ENCODE assay signal across 25 cellular contexts in genomic region chr17:32881054-32881453, GRCh38. TPM values are rescaled to one million over a fixed set of nuclear protein-coding genes. Genes with fewer than 3 reads are reported as not detected.
DNase-seq lines count a peak whose midpoint lies in the region; ATAC-seq and TF ChIP-seq lines count a peak whose summit lies in the region.
"Had no signal": no experiment of that assay in that cellular context is flagged by ENCODE, and none has a peak within 500 bp of the region (broad histone marks: within the 10 kb centered on the region; RNA-seq: fewer than 3 reads in every experiment).

No MANE protein-coding gene starts in this region.

- H3K27me3 Mint-ChIP-seq in CD4-positive, alpha-beta T cell, result peaks cover 21% of the 10 kb centered on the region
- H3K27me3 Mint-ChIP-seq in progenitor cell of endocrine pancreas, result peaks cover 3% of the 10 kb centered on the region

- no peak overlapping the region for H3K4me2 ChIP-seq in GM23248 (ENCODE audit: unreplicated experiment)
- no peak overlapping the region for H3K4me2 ChIP-seq in PC-3 (ENCODE audit: low read length)
- H3K4me2 ChIP-seq: KMS-11 had no signal

- intact Hi-C loops in CD4-positive, alpha-beta T cell (cut with DNase I, micrococcal nuclease), result no loop called here
- intact Hi-C loops in PC-3 (cut with micrococcal nuclease), result no loop called here

- no peak overlapping the region for H3K27ac Mint-ChIP-seq in CD4-positive, alpha-beta T cell
- H3K27ac Mint-ChIP-seq in progenitor cell of endocrine pancreas, result no peak overlapping the region
- H3K27ac Mint-ChIP-seq: activated CD4-positive, alpha-beta T cell treated with anti-CD3 and anti-CD28 coated beads for 36 hours; CD14-positive monocyte had no signal

- peaks cover 2% of the 10 kb centered on the region for H3K36me3 Mint-ChIP-seq in CD4-positive, alpha-beta T cell (ENCODE audit: low read depth)
- no peaks in the 10 kb centered on the region for H3K36me3 Mint-ChIP-seq in progenitor cell of endocrine pancreas (ENCODE audit: insufficient read depth)

- H3K79me2 ChIP-seq in GM23248 (ENCODE audit: insufficient read depth), result peaks cover 5% of the 10 kb centered on the region; the same call in 1 of the 2 replicates
- peaks cover under 1% of the 10 kb centered on the region; the same call in 1 of the 2 replicates for H3K79me2 ChIP-seq in PC-3 (ENCODE audit: low read length)

- ATAC-seq in CD4-positive, alpha-beta T cell (ENCODE audit: poor library complexity), result no peak
- ATAC-seq in esophagus mucosa (no peak), PC-3 (no peak)
- ATAC-seq: activated CD4-positive, alpha-beta T cell treated with anti-CD3 and anti-CD28 coated beads for 36 hours; activated T-cell treated with anti-CD3 and anti-CD28 coated beads, Interleukin-2, amount 50 U/mL, for 4 hours; stimulated activated naive CD8-positive, alpha-beta T cell treated with anti-CD3 and anti-CD28 coated beads, Interleukin-15, Interleukin-2, amounts not matched to agents 100 U/mL and 50 U/mL, for 24 hours had no signal

- H3K9ac ChIP-seq in GM23248, result no peak overlapping the region
- no peak overlapping the region for H3K9ac ChIP-seq in PC-3 (ENCODE audit: low read length)
- H3K9ac ChIP-seq: KMS-11 had no signal

- H3K9me2 ChIP-seq in GM23248 (ENCODE audit: insufficient read depth) (no peaks in the 10 kb centered on the region), PC-3 (replicated peaks; ENCODE audit: low read length) (no peaks in the 10 kb centered on the region)

- 45 to 50% methylated on average over 2 of the region's 2 CpGs for WGBS in GM23248 (ENCODE audit: low coverage in 1 of 2, low lambda C conversion rate in 2 of 2, missing lambda C conversion rate in 2 of 2), 2 experiments

- peaks cover 4% of the 10 kb centered on the region for H3K27me3 ChIP-seq in CD4-positive, alpha-beta T cell (ENCODE audit: control insufficient read depth, insufficient read depth, low read length)
- H3K27me3 ChIP-seq in GM23248 (replicated peaks; ENCODE audit: insufficient read depth) (no peaks in the 10 kb centered on the region), PC-3 (ENCODE audit: low read length) (no peaks in the 10 kb centered on the region)
- H3K27me3 ChIP-seq: adrenal gland, brain microvascular endothelial cell, ovary, right atrium auricular region had no signal

- in situ Hi-C loops in GM23248 (cut with MboI), result no loop called here

- H3K27ac ChIP-seq in CD4-positive, alpha-beta T cell (ENCODE audit: low read depth, low read length), result no peak overlapping the region
- peak overlapping the region; percentile 38 for H3K27ac ChIP-seq in GM23248
- no peak overlapping the region for H3K27ac ChIP-seq in PC-3 (ENCODE audit: low read length)
- H3K27ac ChIP-seq: adrenal gland, brain microvascular endothelial cell, KMS-11, ovary, right atrium auricular region, thoracic aorta had no signal

- CTCF ChIA-PET in CD4-positive, alpha-beta T cell (lab: Charles Lee), result no interaction called here
- CTCF ChIA-PET in PC-3 (lab: Charles Lee), result interaction anchor here (0.6 kb wide), 1 partner anchor 118 kb away, joined by 9 read pairs; no protein-coding TSS in a partner anchor

- no peaks in the 10 kb centered on the region for H3K9me3 Mint-ChIP-seq in CD4-positive, alpha-beta T cell
- no peaks in the 10 kb centered on the region for H3K9me3 Mint-ChIP-seq in progenitor cell of endocrine pancreas (ENCODE audit: low read depth)
- H3K9me3 Mint-ChIP-seq: activated T-cell treated with anti-CD3 and anti-CD28 coated beads, Interleukin-2, amount 50 U/mL, for 4 hours had no signal

- no TSS peak for BruUV-seq in PC-3 (replicated peaks; lab: Mats Ljungman, UMichigan)

- peak overlapping the region; percentile 3 for H3K4me3 Mint-ChIP-seq in CD4-positive, alpha-beta T cell
- no peak overlapping the region for H3K4me3 Mint-ChIP-seq in progenitor cell of endocrine pancreas (ENCODE audit: low read depth)
- H3K4me3 Mint-ChIP-seq: activated CD4-positive, alpha-beta T cell treated with anti-CD3 and anti-CD28 coated beads for 36 hours; activated T-cell treated with anti-CD3 and anti-CD28 coated beads, Interleukin-2, amount 50 U/mL, for 4 hours had no signal

- H3K4me3 ChIP-seq in GM23248, result no peak overlapping the region
- no peak overlapping the region for H3K4me3 ChIP-seq in PC-3 (ENCODE audit: low read length)
- H3K4me3 ChIP-seq: adrenal gland, ovary, right atrium auricular region, thoracic aorta had no signal

- no peak for TF ChIP-seq CTCF in CD4-positive, alpha-beta T cell (IDR thresholded peaks at IDR 0.05)
- TF ChIP-seq CTCF in progenitor cell of endocrine pancreas (IDR thresholded peaks at IDR 0.05; ENCODE audit: unreplicated experiment) (no peak), PC-3 (conservative IDR thresholded peaks at IDR 0.05; ENCODE audit: low read depth, low read length) (no peak)

- H2AFZ ChIP-seq in GM23248, result peak overlapping the region; percentile 36
- no peak overlapping the region for H2AFZ ChIP-seq in PC-3 (ENCODE audit: low read length)

- H4K20me1 ChIP-seq in GM23248 (ENCODE audit: insufficient read depth) (no peaks in the 10 kb centered on the region), PC-3 (ENCODE audit: low read length) (no peaks in the 10 kb centered on the region)

- H3K4me1 ChIP-seq in GM23248 (ENCODE audit: insufficient read depth) (peaks cover 46% of the 10 kb centered on the region), PC-3 (ENCODE audit: insufficient read depth, low read length) (no peaks in the 10 kb centered on the region; the same call in 1 of the 2 replicates)

- H3K36me3 ChIP-seq in GM23248 (ENCODE audit: low read depth), result no peaks in the 10 kb centered on the region
- no peaks in the 10 kb centered on the region for H3K36me3 ChIP-seq in PC-3 (ENCODE audit: low read depth, low read length)
- H3K36me3 ChIP-seq: adrenal gland, brain microvascular endothelial cell, ovary, right atrium auricular region, thoracic aorta had no signal

- H3F3A ChIP-seq in GM23248 (ENCODE audit: insufficient read depth), result peaks cover 54% of the 10 kb centered on the region
- H3F3A ChIP-seq in PC-3 (ENCODE audit: low read length, unreplicated experiment), result no peaks in the 10 kb centered on the region

- H3K9me3 ChIP-seq in CD4-positive, alpha-beta T cell (ENCODE audit: control insufficient read depth, low read length), result no peaks in the 10 kb centered on the region
- H3K9me3 ChIP-seq in GM23248 (ENCODE audit: low read depth) (no peaks in the 10 kb centered on the region), PC-3 (ENCODE audit: low read length) (no peaks in the 10 kb centered on the region)
- H3K9me3 ChIP-seq: adrenal gland, ovary, right atrium auricular region, thoracic aorta had no signal

- POLR2A ChIA-PET in CD4-positive, alpha-beta T cell (lab: Charles Lee), result no interaction called here
- POLR2A ChIA-PET in PC-3 (lab: Charles Lee; ENCODE audit: unreplicated experiment), result no interaction called here

- peaks cover 8% of the 10 kb centered on the region for H3K4me1 Mint-ChIP-seq in CD4-positive, alpha-beta T cell (ENCODE audit: low read depth)
- peaks cover 1% of the 10 kb centered on the region for H3K4me1 Mint-ChIP-seq in progenitor cell of endocrine pancreas (ENCODE audit: low read depth)

- no peak for DNase-seq in CD4-positive, alpha-beta T cell
- DNase-seq in GM23248 (peak; percentile 73), NCI-H69 (lab: John Stamatoyannopoulos, UW) (peak; percentile 32), myocyte (ENCODE audit: low read depth) (peak; percentile 28), progenitor cell of endocrine pancreas (ENCODE audit: low spot score, unreplicated experiment) (no peak), PC-3 (no peak)
- no peak for DNase-seq in activated T-cell treated with anti-CD3 and anti-CD28 coated beads, Interleukin-2, amount 50 U/mL, for 1 hour
- DNase-seq: activated CD4-positive, alpha-beta T cell treated with anti-CD3 and anti-CD28 coated beads for 36 hours; activated naive CD4-positive, alpha-beta T cell; activated T-cell treated with anti-CD3 and anti-CD28 coated beads, Interleukin-2, amount 50 U/mL, for 4 hours; adrenal gland; brain microvascular endothelial cell; erythroblast; foreskin melanocyte; mesendoderm; NCI-H187 treated with DMSO at 0.1 percent for 48 hours; NCI-H345; ovary; stimulated activated naive CD8-positive, alpha-beta T cell treated with anti-CD3 and anti-CD28 coated beads, Interleukin-15, Interleukin-2, amounts not matched to agents 100 U/mL and 50 U/mL, for 24 hours had no signal

RNA-seq across cellular contexts. Expression of gene MYO1D, which starts 4.1 kb away (rescaled TPM):
- 1 to 10 TPM; 5.8 to 6.4 TPM for total RNA-seq in CD4-positive, alpha-beta T cell
- 99.5 and 103 TPM in 2 replicates for total RNA-seq in GM23248 (2014; rRNA removed; shearing (Covaris generic))
- 54.1 and 54.5 TPM in 2 replicates for polyA plus RNA-seq in GM23248 (2016; fragmentation: Nextera tagmentation; extraction: Ambion mirVana)
- total RNA-seq in myocyte, result 34.8 and 49.2 TPM in 2 replicates
- polyA plus RNA-seq in myocyte (2012), result 45.4 TPM
- total RNA-seq in progenitor cell of endocrine pancreas, result 36.9 and 45.9 TPM in 2 replicates
- 55.0 TPM for total RNA-seq in esophagus mucosa
- total RNA-seq in PC-3 (2014; rRNA removed), result 23.5 and 27.2 TPM in 2 replicates

RNA-seq across cellular contexts. Expression of gene TMEM98, which starts 46.9 kb away (rescaled TPM):
- total RNA-seq in CD4-positive, alpha-beta T cell, result not detected
- 143 and 148 TPM in 2 replicates for total RNA-seq in GM23248 (2014; rRNA removed; shearing (Covaris generic))
- 153 and 157 TPM in 2 replicates for polyA plus RNA-seq in GM23248 (2016; fragmentation: Nextera tagmentation; extraction: Ambion mirVana)
- total RNA-seq in myocyte (78.7 and 90.4 TPM in 2 replicates), progenitor cell of endocrine pancreas (181 and 188 TPM in 2 replicates), esophagus mucosa (7.3 TPM), PC-3 (2014; rRNA removed) (59.0 and 59.4 TPM in 2 replicates)
- polyA plus RNA-seq in myocyte (2012), result 173 TPM
- total RNA-seq: activated CD8-positive, alpha-beta memory T cell treated with anti-CD3 and anti-CD28 coated beads for 36 hours had no signal
- polyA plus RNA-seq: CD14-positive monocyte had no signal

Comparison
In these comparisons a context has a peak if more than half of its experiments do, and no peak if none do; other contexts are left out.
1. DNase-seq: peak in GM23248 (single experiment), NCI-H69 (single experiment) and myocyte (single experiment); none in CD4-positive, alpha-beta T cell (0 of 10), activated T-cell treated with anti-CD3 and anti-CD28 coated beads, Interleukin-2, amount 50 U/mL, for 1 hour (single experiment), progenitor cell of endocrine pancreas (single experiment) and PC-3 (single experiment).